27 cellular contexts compared by ENCODE assay signal in the genomic region with DNA sequence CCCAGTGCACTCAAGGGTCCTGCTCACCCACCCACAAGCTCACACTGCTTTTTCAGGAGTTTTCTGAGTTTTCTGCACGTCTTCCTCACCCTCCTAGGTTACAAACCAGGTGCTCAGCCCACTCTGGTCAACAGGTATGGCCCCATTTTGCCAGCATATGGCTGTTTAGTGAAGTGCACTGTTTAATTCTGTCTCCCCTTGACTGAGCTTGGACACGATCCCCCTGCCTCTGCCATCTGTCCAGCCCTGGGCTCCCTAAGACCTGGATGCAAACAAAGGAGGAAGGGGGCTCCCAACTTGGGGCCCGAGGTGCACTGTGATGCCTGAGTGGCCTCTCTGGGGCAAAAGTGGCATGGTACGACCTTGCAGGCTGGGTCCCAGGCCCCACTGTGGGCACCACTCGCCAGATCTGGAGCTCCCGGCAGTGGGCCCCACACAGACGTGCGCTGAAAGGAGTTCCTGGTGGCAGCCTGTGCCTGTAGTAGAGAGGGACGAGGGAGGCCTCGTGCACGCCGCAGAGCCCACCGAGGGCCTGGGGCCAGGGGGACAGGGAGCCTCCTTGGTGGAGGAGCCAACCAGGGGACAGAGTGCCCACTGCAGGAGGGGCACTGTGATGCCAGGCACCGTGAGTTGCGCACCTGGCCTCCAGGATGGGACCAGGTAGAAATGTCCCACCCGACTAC. TPM values are rescaled to one million over a fixed set of nuclear protein-coding genes. Genes with fewer than 3 reads are reported as not detected.
A peak's percentile ranks its signal among the peaks of the same experiment; 100 is the strongest.
DNase-seq lines count a peak whose midpoint lies in the region; ATAC-seq and TF ChIP-seq lines count a peak whose summit lies in the region.
"Had no signal": no experiment of that assay in that cellular context is flagged by ENCODE, and none has a peak within 500 bp of the region (broad histone marks: within the 10 kb centered on the region; RNA-seq: fewer than 3 reads in every experiment).

No MANE protein-coding gene starts in this region.

- CTCF ChIA-PET in A673 (lab: Charles Lee) = interaction anchor here (1.5 kb wide), 1 partner anchor 174 kb away, joined by 4 read pairs; no protein-coding TSS in a partner anchor

- peaks cover 13% of the 10 kb centered on the region for H3K27me3 Mint-ChIP-seq in nephron (ENCODE audit: low read depth)
- H3K27me3 Mint-ChIP-seq: activated naive CD8-positive, alpha-beta T cell treated with anti-CD3 and anti-CD28 coated beads, Interleukin-2, amount 50 U/mL, for 24 hours; B cell; dendritic cell treated with granulocyte-macrophage colony-stimulating factor and Interleukin-4, amounts not matched to agents 40 ng/mL and 50 ng/mL, for 4 days had no signal

- no TSS peak for BruUV-seq in A673 (replicated peaks; lab: Mats Ljungman, UMichigan)

- H3K27ac ChIP-seq in DND-41 (ENCODE audit: low read length) (peak overlapping the region; percentile 22; the same call in 1 of the 2 replicates), SK-N-MC (peak overlapping the region; percentile 57; the same call in 1 of the 2 replicates), A673 (ENCODE audit: low read depth, low read length, poor library complexity, severe bottlenecking) (no peak overlapping the region)
- H3K27ac ChIP-seq: thyroid gland had no signal

- H3K27ac Mint-ChIP-seq in nephron = peak overlapping the region in 2 of 3 experiments; percentile 60 to 87
- H3K27ac Mint-ChIP-seq: activated naive CD8-positive, alpha-beta T cell treated with anti-CD3 and anti-CD28 coated beads, Interleukin-2, amount 50 U/mL, for 24 hours; B cell; CD8-positive, alpha-beta T cell; dendritic cell treated with granulocyte-macrophage colony-stimulating factor and Interleukin-4, amounts not matched to agents 40 ng/mL and 50 ng/mL, for 4 days had no signal

- peaks cover 8% of the 10 kb centered on the region for H3K36me3 Mint-ChIP-seq in nephron (ENCODE audit: low read depth)

- H3K4me1 Mint-ChIP-seq in nephron = peaks cover 32% of the 10 kb centered on the region
- H3K4me1 Mint-ChIP-seq: activated naive CD8-positive, alpha-beta T cell treated with anti-CD3 and anti-CD28 coated beads, Interleukin-2, amount 50 U/mL, for 24 hours; B cell had no signal

- H3K4me2 ChIP-seq in DND-41 (ENCODE audit: insufficient read depth, low read length) = no peak overlapping the region
- H3K4me2 ChIP-seq: SK-N-SH had no signal

- DNase-seq in DND-41 (no peak), SK-N-MC (ENCODE audit: low read depth, low spot score) (no peak), A673 (ENCODE audit: low spot score) (no peak), NCI-H128 (lab: John Stamatoyannopoulos, UW; ENCODE audit: unreplicated experiment) (no peak)
- DNase-seq: activated CD4-positive, alpha-beta T cell treated with anti-CD3 and anti-CD28 coated beads, Interleukin-2, amount 50 U/mL, for 48 hours; activated naive CD4-positive, alpha-beta T cell; activated naive CD8-positive, alpha-beta T cell treated with anti-CD3 and anti-CD28 coated beads, Interleukin-2, amount 50 U/mL, for 24 hours; CD8-positive, alpha-beta T cell; DMS 273 treated with DMSO at 0.1 percent for 48 hours; EL; erythroblast; left colon; NCI-H1092; NCI-H187 treated with DMSO at 0.1 percent for 48 hours; NCI-H510A treated with DMSO at 0.1 percent for 48 hours; SK-N-SH; stimulated activated CD4-positive, alpha-beta T cell treated with anti-CD3 and anti-CD28 coated beads, Interleukin-12 subunit alpha, Interleukin-12 subunit beta, amount 100 ng/mL, for 4 hours; stimulated activated CD4-positive, alpha-beta T cell treated with anti-CD3 and anti-CD28 coated beads, Interleukin-4, amount 100 ng/mL, for 1 hour; thyroid gland had no signal

- intact Hi-C loops in A673 (cut with micrococcal nuclease; ENCODE audit: unreplicated experiment) = no loop called here

- H3K9me3 ChIP-seq in DND-41 (ENCODE audit: insufficient read depth, low read length, severe bottlenecking) = no peaks in the 10 kb centered on the region
- no peaks in the 10 kb centered on the region for H3K9me3 ChIP-seq in SK-N-MC (ENCODE audit: low read depth, low read length)
- H3K9me3 ChIP-seq in A673 (ENCODE audit: low read depth, low read length, poor library complexity, severe bottlenecking) = no peaks in the 10 kb centered on the region
- H3K9me3 ChIP-seq: SK-N-SH, thyroid gland had no signal

- H3K9ac ChIP-seq in DND-41 (ENCODE audit: low read depth, low read length) (no peak overlapping the region), SK-N-MC (ENCODE audit: insufficient read length) (peak overlapping the region; percentile 8)
- H3K9ac ChIP-seq: SK-N-SH had no signal

- no peak overlapping the region for H3K4me3 Mint-ChIP-seq in nephron
- H3K4me3 Mint-ChIP-seq: activated naive CD8-positive, alpha-beta T cell treated with anti-CD3 and anti-CD28 coated beads, Interleukin-2, amount 50 U/mL, for 24 hours; B cell; CD8-positive, alpha-beta T cell; dendritic cell treated with granulocyte-macrophage colony-stimulating factor and Interleukin-4, amounts not matched to agents 40 ng/mL and 50 ng/mL, for 4 days; neural crest cell had no signal

- no peaks in the 10 kb centered on the region for H3K9me3 Mint-ChIP-seq in nephron
- H3K9me3 Mint-ChIP-seq: activated naive CD8-positive, alpha-beta T cell treated with anti-CD3 and anti-CD28 coated beads, Interleukin-2, amount 50 U/mL, for 24 hours; CD8-positive, alpha-beta T cell; dendritic cell treated with granulocyte-macrophage colony-stimulating factor and Interleukin-4, amounts not matched to agents 40 ng/mL and 50 ng/mL, for 4 days; neural crest cell had no signal

- TF ChIP-seq CTCF in DND-41 (IDR thresholded peaks at IDR 0.05; ENCODE audit: borderline replicate concordance, extremely low read depth, low read length, poor library complexity, severe bottlenecking) (no peak), nephron (IDR thresholded peaks at IDR 0.05; ENCODE audit: unreplicated experiment in 3 of 3) (no peak), A673 (conservative IDR thresholded peaks at IDR 0.05; ENCODE audit: low read depth, low read length) (no peak)

- no peaks in the 10 kb centered on the region for H3K79me2 ChIP-seq in DND-41 (ENCODE audit: insufficient read depth, low read length)

- POLR2A ChIA-PET in A673 (lab: Charles Lee; ENCODE audit: low non-redundant PET) = no interaction called here

- no peak overlapping the region for H2AFZ ChIP-seq in DND-41 (ENCODE audit: low read depth, low read length)

- H3K4me1 ChIP-seq in DND-41 (ENCODE audit: insufficient read depth, low read length) (peaks cover under 1% of the 10 kb centered on the region; the same call in 1 of the 2 replicates), A673 (ENCODE audit: insufficient read depth, low read length, poor library complexity, severe bottlenecking) (peaks cover 16% of the 10 kb centered on the region)
- H3K4me1 ChIP-seq: thyroid gland had no signal

- H3K36me3 ChIP-seq in DND-41 (ENCODE audit: insufficient read depth, low read length) (no peaks in the 10 kb centered on the region), SK-N-MC (ENCODE audit: insufficient read depth, low read length) (no peaks in the 10 kb centered on the region), A673 (ENCODE audit: insufficient read depth, low read length, poor library complexity, severe bottlenecking) (no peaks in the 10 kb centered on the region)

- H3K4me3 ChIP-seq in DND-41 (ENCODE audit: low read depth in 1 of 2, low read length in 2 of 2) (no peak overlapping the region), SK-N-MC (no peak overlapping the region), A673 (ENCODE audit: low read depth, low read length, poor library complexity, severe bottlenecking) (no peak overlapping the region)
- H3K4me3 ChIP-seq: GM12878, thyroid gland had no signal

- ATAC-seq in DND-41 (ENCODE audit: insufficient read depth, low read depth) (no peak), GM19455 (IDR thresholded peaks at IDR 0.05; ENCODE audit: unreplicated experiment) (no peak)
- ATAC-seq: activated CD4-positive, CD25-positive, alpha-beta regulatory T cell treated with anti-CD3 and anti-CD28 coated beads, Interleukin-2, amount 50 U/mL, for 24 hours; activated naive CD8-positive, alpha-beta T cell treated with anti-CD3 and anti-CD28 coated beads, Interleukin-2, amount 50 U/mL, for 24 hours; CD8-positive, alpha-beta T cell; GM12878; left colon; sciatic nerve had no signal

- H3K27me3 ChIP-seq in DND-41 (ENCODE audit: insufficient read depth, low read length, poor library complexity) = no peaks in the 10 kb centered on the region
- H3K27me3 ChIP-seq in A673 (replicated peaks; ENCODE audit: insufficient read depth, low read depth, low read length, poor library complexity) = no peaks in the 10 kb centered on the region
- H3K27me3 ChIP-seq: thyroid gland had no signal

- no peaks in the 10 kb centered on the region for H4K20me1 ChIP-seq in DND-41 (ENCODE audit: insufficient read depth, low read length)

RNA-seq across cellular contexts. Expression of a gene that starts 37.3 kb away (rescaled TPM):
- total RNA-seq in A673 (2021) = 87.8 and 98.6 TPM in 2 replicates

RNA-seq across cellular contexts. Expression of a gene that starts 37.3 kb away (rescaled TPM):
- 25.2 and 32.6 TPM in 2 replicates for total RNA-seq in A673 (2021)

RNA-seq across cellular contexts. Expression of a gene that starts 49.6 kb away (rescaled TPM):
- 17.8 and 17.9 TPM in 2 replicates for total RNA-seq in A673 (2021)

RNA-seq across cellular contexts. Expression of a gene that starts 49.6 kb away (rescaled TPM):
- total RNA-seq in A673 (2021) = 22.7 and 25.6 TPM in 2 replicates
